Comparison of ENCODE assay signal across 10 cellular contexts in the genomic region with DNA sequence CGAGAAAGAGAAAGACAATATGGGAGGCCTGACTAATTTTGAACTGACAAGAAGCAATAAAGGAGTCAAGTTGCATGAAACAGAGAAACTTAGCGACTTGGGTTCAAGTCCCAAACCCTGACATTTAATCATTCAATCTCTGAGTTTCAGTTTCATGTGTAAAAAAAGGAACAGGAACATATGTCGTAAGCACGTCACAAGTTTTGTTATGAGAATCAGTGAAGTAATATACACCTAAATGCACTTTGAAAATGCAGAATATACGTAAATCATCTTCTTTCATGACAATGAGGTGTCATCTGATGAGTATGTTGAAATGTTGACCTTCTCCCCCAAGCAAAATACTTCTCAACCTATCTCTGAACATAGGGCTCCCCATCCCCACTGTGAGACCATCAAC. TPM values are rescaled to one million over a fixed set of nuclear protein-coding genes. Genes with fewer than 3 reads are reported as not detected.
A peak's percentile ranks its signal among the peaks of the same experiment; 100 is the strongest.
DNase-seq lines count a peak whose midpoint lies in the region; ATAC-seq and TF ChIP-seq lines count a peak whose summit lies in the region.
"Had no signal": no experiment of that assay in that cellular context is flagged by ENCODE, and none has a peak within 500 bp of the region (broad histone marks: within the 10 kb centered on the region; RNA-seq: fewer than 3 reads in every experiment).

No MANE protein-coding gene starts in this region.

- H3K27ac Mint-ChIP-seq in activated CD4-positive, alpha-beta T cell treated with anti-CD3 and anti-CD28 coated beads for 36 hours, result peak overlapping the region; percentile 89
- H3K27ac Mint-ChIP-seq in Caco-2 (ENCODE audit: unreplicated experiment), result no peak overlapping the region

- H3K4me1 Mint-ChIP-seq in activated CD4-positive, alpha-beta T cell treated with anti-CD3 and anti-CD28 coated beads for 36 hours, result peaks cover 36% of the 10 kb centered on the region
- no peaks in the 10 kb centered on the region for H3K4me1 Mint-ChIP-seq in Caco-2 (ENCODE audit: low read depth, unreplicated experiment)

- peak overlapping the region; percentile 94 for H3K27ac ChIP-seq in neutrophil
- no peak overlapping the region for H3K27ac ChIP-seq in dorsolateral prefrontal cortex

- no peaks in the 10 kb centered on the region for H3K9me3 Mint-ChIP-seq in activated CD4-positive, alpha-beta T cell treated with anti-CD3 and anti-CD28 coated beads for 36 hours (ENCODE audit: low read depth)
- H3K9me3 Mint-ChIP-seq in Caco-2 (ENCODE audit: unreplicated experiment), result no peaks in the 10 kb centered on the region

- peaks cover 10% of the 10 kb centered on the region for H3K36me3 ChIP-seq in neutrophil
- no peaks in the 10 kb centered on the region for H3K36me3 ChIP-seq in Caco-2 (ENCODE audit: control insufficient read depth, insufficient read depth, low read length)

- no peak for DNase-seq in activated CD4-positive, alpha-beta T cell treated with anti-CD3 and anti-CD28 coated beads for 36 hours
- no peak for DNase-seq in activated CD4-positive, alpha-beta T cell treated with anti-CD3 and anti-CD28 coated beads for 48 hours
- no peak for DNase-seq in RPMI8226
- DNase-seq in Caco-2, result no peak
- DNase-seq in dorsolateral prefrontal cortex, result no peak
- DNase-seq: mucosa of descending colon had no signal

- peak; percentile 83 for ATAC-seq in activated CD4-positive, alpha-beta T cell treated with anti-CD3 and anti-CD28 coated beads for 36 hours
- peak; percentile 90 for ATAC-seq in GM21786 (IDR thresholded peaks at IDR 0.05; ENCODE audit: unreplicated experiment)
- peak; percentile 77 for ATAC-seq in HG03558 (IDR thresholded peaks at IDR 0.05; ENCODE audit: extremely low read depth, unreplicated experiment)
- ATAC-seq: HCT116, mucosa of descending colon had no signal

- H3K4me3 ChIP-seq in neutrophil (ENCODE audit: low read depth in 1 of 2, low read length in 1 of 2) (no peak overlapping the region), Caco-2 (ENCODE audit: low read depth, low read length) (no peak overlapping the region), dorsolateral prefrontal cortex (no peak overlapping the region)
- H3K4me3 ChIP-seq: mucosa of descending colon had no signal

- TF ChIP-seq CTCF in neutrophil (IDR thresholded peaks at IDR 0.05) (no peak), Caco-2 (IDR thresholded peaks at IDR 0.05; ENCODE audit: insufficient read depth in 1 of 2, low read depth in 1 of 2, low read length in 1 of 2, severe bottlenecking in 1 of 2, unreplicated experiment in 1 of 2) (no peak), dorsolateral prefrontal cortex (IDR thresholded peaks at IDR 0.05 in 54 of 56, conservative IDR thresholded peaks at IDR 0.05 in 2 of 56; ENCODE audit: low read depth in 1 of 56, partially characterized antibody in 56 of 56) (no peak)

- intact Hi-C loops in activated CD4-positive, alpha-beta T cell treated with anti-CD3 and anti-CD28 coated beads for 36 hours (cut with DNase I, micrococcal nuclease), result loop anchor here (1.0 to 2.0 kb wide), 5 partner anchors 11 to 174 kb away; partner anchors contain the start of genes ACOT9 (in 1 of the 2) and APOO (in 1 of the 2)
- intact Hi-C loops in Caco-2 (cut with micrococcal nuclease; ENCODE audit: unreplicated experiment), result no loop called here
- intact Hi-C loops in dorsolateral prefrontal cortex (cut with DNase I), result no loop called here

- no peaks in the 10 kb centered on the region for H3K9me3 ChIP-seq in neutrophil
- H3K9me3 ChIP-seq in Caco-2, result no peaks in the 10 kb centered on the region
- H3K9me3 ChIP-seq: mucosa of descending colon had no signal

- no TSS peak for BruUV-seq in Caco-2 (replicated peaks; lab: Mats Ljungman, UMichigan)

- H3K27me3 Mint-ChIP-seq in activated CD4-positive, alpha-beta T cell treated with anti-CD3 and anti-CD28 coated beads for 36 hours, result no peaks in the 10 kb centered on the region
- H3K27me3 Mint-ChIP-seq in Caco-2 (ENCODE audit: insufficient read depth, unreplicated experiment), result no peaks in the 10 kb centered on the region

- H3K27me3 ChIP-seq in neutrophil, result no peaks in the 10 kb centered on the region
- no peaks in the 10 kb centered on the region for H3K27me3 ChIP-seq in Caco-2 (replicated peaks; ENCODE audit: control insufficient read depth, insufficient read depth, low read length)
- peaks cover 0 to 45% (median 4%) of the 10 kb centered on the region in 45 donors for H3K27me3 ChIP-seq in dorsolateral prefrontal cortex

- peaks cover 16 to 18% of the 10 kb centered on the region in 2 experiments for H3K4me1 ChIP-seq in neutrophil (ENCODE audit: control insufficient read depth in 1 of 2, insufficient read depth in 1 of 2, low read depth in 1 of 2, low read length in 1 of 2)
- H3K4me1 ChIP-seq in Caco-2, result no peaks in the 10 kb centered on the region

- CTCF ChIA-PET in activated CD4-positive, alpha-beta T cell treated with anti-CD3 and anti-CD28 coated beads for 36 hours (lab: Charles Lee), result interaction anchor here (1.3 kb wide), 1 partner anchor 169 kb away, joined by 3 read pairs; no protein-coding TSS in a partner anchor
- CTCF ChIA-PET in Caco-2 (lab: Charles Lee), result no interaction called here

- POLR2A ChIA-PET in activated CD4-positive, alpha-beta T cell treated with anti-CD3 and anti-CD28 coated beads for 36 hours (lab: Charles Lee), result interaction anchor here (0.7 to 1.6 kb wide), 2 partner anchors 10 to 48 kb away, joined by 4 to 6 read pairs; partner anchors contain the start of gene ACOT9
- POLR2A ChIA-PET in Caco-2 (lab: Charles Lee), result no interaction called here

- peaks cover 30% of the 10 kb centered on the region for H3K36me3 Mint-ChIP-seq in activated CD4-positive, alpha-beta T cell treated with anti-CD3 and anti-CD28 coated beads for 36 hours (ENCODE audit: low read depth)
- H3K36me3 Mint-ChIP-seq in Caco-2 (ENCODE audit: insufficient read depth, unreplicated experiment), result peaks cover 19% of the 10 kb centered on the region

- peak overlapping the region; percentile 39 for H3K4me3 Mint-ChIP-seq in activated CD4-positive, alpha-beta T cell treated with anti-CD3 and anti-CD28 coated beads for 36 hours
- no peak overlapping the region for H3K4me3 Mint-ChIP-seq in Caco-2 (ENCODE audit: unreplicated experiment)

RNA-seq across cellular contexts. Expression of gene ACOT9, which starts 10.4 kb away (rescaled TPM):
- total RNA-seq in activated CD4-positive, alpha-beta T cell treated with anti-CD3 and anti-CD28 coated beads for 36 hours, result 10 to 100 TPM; 31.7 to 39.9 TPM
- total RNA-seq in Caco-2 (2022), result 35.1 and 40.9 TPM in 2 replicates
- total RNA-seq in dorsolateral prefrontal cortex, result 10 to 100 TPM; 11.9 to 31.4 (median 22.4) TPM

RNA-seq across cellular contexts. Expression of gene SAT1, which starts 50.3 kb away (rescaled TPM):
- total RNA-seq in activated CD4-positive, alpha-beta T cell treated with anti-CD3 and anti-CD28 coated beads for 36 hours, result 100 to 1,000 TPM; 148 to 166 TPM
- 151 and 155 TPM in 2 replicates for total RNA-seq in Caco-2 (2022)
- total RNA-seq in dorsolateral prefrontal cortex, result 100 to 1,000 TPM; 115 to 388 (median 167) TPM

Comparison
In these comparisons a context has a peak if more than half of its experiments do, and no peak if none do; other contexts are left out.
1. intact Hi-C loops: an anchor here in activated CD4-positive, alpha-beta T cell treated with anti-CD3 and anti-CD28 coated beads for 36 hours (1.0 to 2.0 kb wide); none called in Caco-2 and dorsolateral prefrontal cortex.